ENCODE assay signal across 23 cellular contexts in the genomic region with DNA sequence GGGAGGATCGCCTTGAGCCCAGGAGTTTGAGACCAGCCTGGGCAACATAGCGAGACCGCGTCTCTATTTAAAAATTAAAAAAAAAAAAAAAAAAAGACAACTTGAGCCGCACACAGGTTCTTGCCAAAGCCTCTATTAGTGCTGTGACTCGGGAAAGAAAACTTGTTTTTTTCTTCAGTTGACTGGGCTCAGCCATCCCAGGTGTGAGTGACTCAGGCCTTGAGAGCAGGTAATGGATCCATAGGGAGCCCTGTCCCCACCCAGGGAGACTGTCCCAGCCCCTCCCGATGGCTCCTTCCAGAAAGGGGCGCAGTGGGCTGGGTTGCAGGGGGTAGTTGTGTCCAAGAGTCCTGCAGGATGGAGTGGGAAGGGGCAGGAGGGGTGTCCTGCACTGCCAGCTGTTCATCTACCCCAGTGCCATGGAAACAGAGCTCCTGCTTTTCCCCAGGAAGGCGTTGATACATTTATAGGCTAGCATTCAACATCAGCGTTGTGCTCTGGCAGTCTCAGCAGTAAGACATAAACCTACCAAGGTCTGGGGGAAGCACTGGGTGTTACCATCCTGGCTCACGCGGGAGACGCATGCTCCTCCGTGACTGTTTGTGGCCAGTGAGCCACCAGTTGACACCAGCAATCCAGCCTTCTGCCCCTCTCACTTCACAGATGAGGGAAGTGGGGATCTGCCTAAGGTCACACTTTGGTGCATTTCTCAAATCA.
DNase-seq lines count a peak whose midpoint lies in the region; ATAC-seq and TF ChIP-seq lines count a peak whose summit lies in the region.
"Had no signal": no experiment of that assay in that cellular context is flagged by ENCODE, and none has a peak within 500 bp of the region (broad histone marks: within the 10 kb centered on the region; RNA-seq: fewer than 3 reads in every experiment).

No MANE protein-coding gene starts in this region.

- intact Hi-C loops in gastrocnemius medialis (cut with DNase I; ENCODE audit: low total_unique reads), result no loop called here
- intact Hi-C loops in spleen (cut with DNase I; ENCODE audit: low total_unique reads), result no loop called here

- H3K36me3 Mint-ChIP-seq in activated naive CD8-positive, alpha-beta T cell treated with anti-CD3 and anti-CD28 coated beads, Interleukin-2, amount 50 U/mL, for 24 hours (ENCODE audit: low read depth), result no peaks in the 10 kb centered on the region
- H3K36me3 Mint-ChIP-seq: activated naive CD8-positive, alpha-beta T cell treated with anti-CD3 and anti-CD28 coated beads for 36 hours had no signal

- H3K4me3 ChIP-seq in HUES6 (ENCODE audit: low read depth, low read length), result no peak overlapping the region
- no peak overlapping the region for H3K4me3 ChIP-seq in iPS-15b (ENCODE audit: low read depth, low read length)
- no peak overlapping the region for H3K4me3 ChIP-seq in gastrocnemius medialis
- no peak overlapping the region for H3K4me3 ChIP-seq in spleen
- H3K4me3 ChIP-seq: SJCRH30, skin epidermis, upper lobe of left lung had no signal

- H3K36me3 ChIP-seq in HUES6 (ENCODE audit: control insufficient read depth, insufficient read depth, low read length) (peaks cover 3% of the 10 kb centered on the region; the same call in 1 of the 2 replicates), iPS-15b (ENCODE audit: control insufficient read depth, insufficient read depth, low read length) (no peaks in the 10 kb centered on the region), gastrocnemius medialis (no peaks in the 10 kb centered on the region), spleen (peaks cover 0 to 3% (median 0%) of the 10 kb centered on the region in 6 donors)
- H3K36me3 ChIP-seq: SJCRH30, upper lobe of left lung had no signal

- in situ Hi-C loops in gastrocnemius medialis (cut with MboI; ENCODE audit: low sequenced_read_pairs in 4 of 4), result no loop called here

- H3K9me3 Mint-ChIP-seq in activated naive CD8-positive, alpha-beta T cell treated with anti-CD3 and anti-CD28 coated beads, Interleukin-2, amount 50 U/mL, for 24 hours, result no peaks in the 10 kb centered on the region
- H3K9me3 Mint-ChIP-seq: activated CD4-positive, alpha-beta T cell treated with anti-CD3 and anti-CD28 coated beads, Interleukin-2, amount 10 ng/mL, durations not matched to agents 7 days and 5 days; activated naive CD8-positive, alpha-beta T cell treated with anti-CD3 and anti-CD28 coated beads for 36 hours; activated T-helper 17 cell treated with anti-CD3 and anti-CD28 coated beads, Interleukin-2, amount 50 U/mL, for 72 hours; naive thymus-derived CD4-positive, alpha-beta T cell; stimulated activated naive CD8-positive, alpha-beta T cell treated with anti-CD3 and anti-CD28 coated beads, Interleukin-15, Interleukin-2, amounts not matched to agents 100 ng/mL and 50 ng/mL, for 24 hours; T-helper 1 cell treated with Interleukin-12 subunit alpha and Interleukin-12 subunit beta and Interleukin-4 antibody, amounts not matched to agents 30 μg/mL and 1 μg/mL, for 36 hours had no signal

- 83 to 91% (median 88%) methylated on average over 12 to 14 of the region's 14 CpGs for WGBS in spleen, 5 donors

- ATAC-seq in gastrocnemius medialis (peak in 1 of 2 donors; percentile 14), HG03139 (IDR thresholded peaks at IDR 0.05; ENCODE audit: unreplicated experiment) (no peak)
- no peak for ATAC-seq in activated naive CD8-positive, alpha-beta T cell treated with anti-CD3 and anti-CD28 coated beads, Interleukin-2, amount 50 U/mL, for 24 hours
- ATAC-seq: activated T-helper 17 cell treated with anti-CD3 and anti-CD28 coated beads, Interleukin-2, amount 50 U/mL, for 72 hours; HepG2; naive thymus-derived CD4-positive, alpha-beta T cell had no signal

- H3K4me1 Mint-ChIP-seq in activated naive CD8-positive, alpha-beta T cell treated with anti-CD3 and anti-CD28 coated beads, Interleukin-2, amount 50 U/mL, for 24 hours, result peaks cover 8% of the 10 kb centered on the region
- H3K4me1 Mint-ChIP-seq: activated CD4-positive, alpha-beta T cell treated with anti-CD3 and anti-CD28 coated beads, Interleukin-2, amount 10 ng/mL, durations not matched to agents 7 days and 5 days had no signal

- CTCF ChIA-PET in RWPE1 (lab: Yijun Ruan, JAX), result no interaction called here

- POLR2A ChIA-PET in RWPE1 (lab: Yijun Ruan, JAX; ENCODE audit: low non-redundant PET), result interaction anchor here (0.6 kb wide), 1 partner anchor 65 kb away, joined by 3 read pairs; no protein-coding TSS in a partner anchor

- no peak overlapping the region for H3K4me3 Mint-ChIP-seq in activated naive CD8-positive, alpha-beta T cell treated with anti-CD3 and anti-CD28 coated beads, Interleukin-2, amount 50 U/mL, for 24 hours
- H3K4me3 Mint-ChIP-seq: activated CD4-positive, alpha-beta T cell treated with anti-CD3 and anti-CD28 coated beads, Interleukin-2, amount 10 ng/mL, durations not matched to agents 7 days and 5 days; activated naive CD8-positive, alpha-beta T cell treated with anti-CD3 and anti-CD28 coated beads for 36 hours; activated T-helper 17 cell treated with anti-CD3 and anti-CD28 coated beads, Interleukin-2, amount 50 U/mL, for 72 hours; naive thymus-derived CD4-positive, alpha-beta T cell; stimulated activated naive CD8-positive, alpha-beta T cell treated with anti-CD3 and anti-CD28 coated beads, Interleukin-15, Interleukin-2, amounts not matched to agents 100 ng/mL and 50 ng/mL, for 24 hours; T-helper 1 cell treated with Interleukin-12 subunit alpha and Interleukin-12 subunit beta and Interleukin-4 antibody, amounts not matched to agents 30 μg/mL and 1 μg/mL, for 36 hours had no signal

- TF ChIP-seq CTCF in RWPE1 (conservative IDR thresholded peaks at IDR 0.05; ENCODE audit: low read depth), result no peak
- TF ChIP-seq CTCF in gastrocnemius medialis (IDR thresholded peaks at IDR 0.05 in 4 of 5, conservative IDR thresholded peaks at IDR 0.05 in 1 of 5), result no peak
- no peak for TF ChIP-seq CTCF in spleen (IDR thresholded peaks at IDR 0.05 in 8 of 11, conservative IDR thresholded peaks at IDR 0.05 in 3 of 11)

- H3K9me3 ChIP-seq in HUES6 (ENCODE audit: control insufficient read depth, insufficient read depth, low read depth, low read length) (peaks cover 2% of the 10 kb centered on the region; the same call in 1 of the 2 replicates), iPS-15b (ENCODE audit: control insufficient read depth, insufficient read depth, low read length) (no peaks in the 10 kb centered on the region), gastrocnemius medialis (no peaks in the 10 kb centered on the region), spleen (no peaks in the 10 kb centered on the region)
- H3K9me3 ChIP-seq: SJCRH30, upper lobe of left lung had no signal

- H3K27ac Mint-ChIP-seq in activated naive CD8-positive, alpha-beta T cell treated with anti-CD3 and anti-CD28 coated beads, Interleukin-2, amount 50 U/mL, for 24 hours, result no peak overlapping the region
- H3K27ac Mint-ChIP-seq: activated CD4-positive, alpha-beta T cell treated with anti-CD3 and anti-CD28 coated beads, Interleukin-2, amount 10 ng/mL, durations not matched to agents 7 days and 5 days; activated naive CD8-positive, alpha-beta T cell treated with anti-CD3 and anti-CD28 coated beads for 36 hours; activated T-helper 17 cell treated with anti-CD3 and anti-CD28 coated beads, Interleukin-2, amount 50 U/mL, for 72 hours; naive thymus-derived CD4-positive, alpha-beta T cell; stimulated activated naive CD8-positive, alpha-beta T cell treated with anti-CD3 and anti-CD28 coated beads, Interleukin-15, Interleukin-2, amounts not matched to agents 100 ng/mL and 50 ng/mL, for 24 hours; T-helper 1 cell treated with Interleukin-12 subunit alpha and Interleukin-12 subunit beta and Interleukin-4 antibody, amounts not matched to agents 30 μg/mL and 1 μg/mL, for 36 hours had no signal

- H3K9ac ChIP-seq in HUES6 (ENCODE audit: low read length) (no peak overlapping the region), iPS-15b (ENCODE audit: low read depth, low read length) (peak overlapping the region; percentile 8)
- H3K9ac ChIP-seq: parathyroid adenoma had no signal

- no peak for DNase-seq in RWPE1 (ENCODE audit: low spot score)
- no peak for DNase-seq in gastrocnemius medialis
- no peak for DNase-seq in spleen
- no peak for DNase-seq in GM03348 (ENCODE audit: low spot score)
- no peak for DNase-seq in activated naive CD8-positive, alpha-beta T cell treated with anti-CD3 and anti-CD28 coated beads, Interleukin-2, amount 50 U/mL, for 24 hours
- DNase-seq: activated CD4-positive, alpha-beta T cell treated with anti-CD3 and anti-CD28 coated beads, Interleukin-2, amount 10 ng/mL, durations not matched to agents 7 days and 5 days; activated naive CD8-positive, alpha-beta T cell treated with anti-CD3 and anti-CD28 coated beads for 36 hours; naive thymus-derived CD4-positive, alpha-beta T cell; NCI-H1436 treated with DMSO at 0.1 percent for 48 hours; NCI-H2171; NCI-H526 treated with DMSO at 0.1 percent for 48 hours; SJCRH30; stimulated activated CD4-positive, alpha-beta T cell treated with anti-CD3 and anti-CD28 coated beads, Interleukin-4, amount 100 ng/mL, for 1 hour; upper lobe of left lung had no signal

- H3K4me1 ChIP-seq in HUES6 (ENCODE audit: control insufficient read depth, insufficient read depth, low read length) (peaks cover 72% of the 10 kb centered on the region), iPS-15b (ENCODE audit: control insufficient read depth, insufficient read depth, low read length) (peaks cover 28% of the 10 kb centered on the region), gastrocnemius medialis (peaks cover 77 to 79% of the 10 kb centered on the region in 2 donors), spleen (peaks cover 0 to 43% (median 5%) of the 10 kb centered on the region in 6 donors)
- H3K4me1 ChIP-seq: parathyroid adenoma, SJCRH30 had no signal

- H3K27ac ChIP-seq in HUES6 (ENCODE audit: low read depth, low read length) (0 out of 2 replicates have a peak overlapping the region, but pooled peaks have one; percentile 37), RWPE1 (peak overlapping the region; percentile 99), gastrocnemius medialis (peak overlapping the region; percentile 89 to 96 (median 94)), spleen (no peak overlapping the region)
- H3K27ac ChIP-seq: parathyroid adenoma, SJCRH30, skin epidermis, upper lobe of left lung had no signal

- no peaks in the 10 kb centered on the region for H3K27me3 Mint-ChIP-seq in activated naive CD8-positive, alpha-beta T cell treated with anti-CD3 and anti-CD28 coated beads, Interleukin-2, amount 50 U/mL, for 24 hours
- H3K27me3 Mint-ChIP-seq: activated CD4-positive, alpha-beta T cell treated with anti-CD3 and anti-CD28 coated beads, Interleukin-2, amount 10 ng/mL, durations not matched to agents 7 days and 5 days; activated naive CD8-positive, alpha-beta T cell treated with anti-CD3 and anti-CD28 coated beads for 36 hours; activated T-helper 17 cell treated with anti-CD3 and anti-CD28 coated beads, Interleukin-2, amount 50 U/mL, for 72 hours; naive thymus-derived CD4-positive, alpha-beta T cell; stimulated activated naive CD8-positive, alpha-beta T cell treated with anti-CD3 and anti-CD28 coated beads, Interleukin-15, Interleukin-2, amounts not matched to agents 100 ng/mL and 50 ng/mL, for 24 hours had no signal

- H3K27me3 ChIP-seq in HUES6 (ENCODE audit: control insufficient read depth, insufficient read depth, low read length) (no peaks in the 10 kb centered on the region), iPS-15b (ENCODE audit: control insufficient read depth, insufficient read depth, low read length) (no peaks in the 10 kb centered on the region), gastrocnemius medialis (no peaks in the 10 kb centered on the region), spleen (replicated peaks in 1 of 7) (no peaks in the 10 kb centered on the region)
- H3K27me3 ChIP-seq: SJCRH30, upper lobe of left lung had no signal

- no peak for TF ChIP-seq POLR2A in gastrocnemius medialis (IDR thresholded peaks at IDR 0.05)
- TF ChIP-seq POLR2A in spleen (IDR thresholded peaks at IDR 0.05), result no peak

Comparison
In these comparisons a context has a peak if more than half of its experiments do, and no peak if none do; other contexts are left out.
1. H3K27ac ChIP-seq: peak in HUES6 (single experiment), RWPE1 (single experiment) and gastrocnemius medialis (4 of 4); none in spleen (0 of 8).